ENCODE assay signal across 8 cellular contexts in genomic region chr17:16353702-16354174, GRCh38. TPM values are rescaled to one million over a fixed set of nuclear protein-coding genes. Genes with fewer than 3 reads are reported as not detected.
DNase-seq lines count a peak whose midpoint lies in the region; TF ChIP-seq lines count a peak whose summit lies in the region.

No MANE protein-coding gene starts in this region.

- H3K9me3 ChIP-seq in BE2C, result no peaks in the 10 kb centered on the region
- no peaks in the 10 kb centered on the region for H3K9me3 ChIP-seq in KOPT-K1 (ENCODE audit: insufficient read depth, low read length, poor library complexity, severe bottlenecking)
- no peaks in the 10 kb centered on the region for H3K9me3 ChIP-seq in neural cell (ENCODE audit: low read length)

- TF ChIP-seq RAD21 in neural cell (conservative IDR thresholded peaks at IDR 0.05), result no peak

- no peak for TF ChIP-seq EP300 in neural cell (conservative IDR thresholded peaks at IDR 0.05; ENCODE audit: poor library complexity, severe bottlenecking)

- no peaks in the 10 kb centered on the region for H4K20me1 ChIP-seq in neural cell (ENCODE audit: insufficient read depth)

- peaks cover 10% of the 10 kb centered on the region for H3K36me3 ChIP-seq in BE2C
- H3K36me3 ChIP-seq in KOPT-K1 (ENCODE audit: insufficient read depth, low read length), result peaks cover 5% of the 10 kb centered on the region
- no peaks in the 10 kb centered on the region for H3K36me3 ChIP-seq in neural cell (ENCODE audit: insufficient read depth, low read length)

- peak overlapping the region; percentile 80 for H3K27ac ChIP-seq in KOPT-K1 (ENCODE audit: low read depth, low read length, poor library complexity, severe bottlenecking)
- peak overlapping the region in 34 of 59 donors; percentile 29 to 90 (median 64) for H3K27ac ChIP-seq in dorsolateral prefrontal cortex
- H3K27ac ChIP-seq in neural cell (ENCODE audit: low read length), result peak overlapping the region; percentile 75

- no peaks in the 10 kb centered on the region for H3K9me2 ChIP-seq in neural cell (ENCODE audit: insufficient read depth, low read length)

- peak overlapping the region; percentile 11; the same call in 1 of the 2 replicates for H3K4me3 ChIP-seq in BE2C (ENCODE audit: low read depth, low read length)
- peak overlapping the region in 58 of 59 donors; percentile 24 to 86 (median 74) for H3K4me3 ChIP-seq in dorsolateral prefrontal cortex
- H3K4me3 ChIP-seq in neural cell (ENCODE audit: low read length), result peak overlapping the region; percentile 66

- no peak for TF ChIP-seq CTCF in BE2C (IDR thresholded peaks at IDR 0.05; ENCODE audit: low read depth, low read length)
- peak in 1 of 56 donors; percentile 4 for TF ChIP-seq CTCF in dorsolateral prefrontal cortex (IDR thresholded peaks at IDR 0.05 in 54 of 56, conservative IDR thresholded peaks at IDR 0.05 in 2 of 56; ENCODE audit: low read depth in 1 of 56, partially characterized antibody in 56 of 56)
- TF ChIP-seq CTCF in neural cell (IDR thresholded peaks at IDR 0.05; ENCODE audit: poor library complexity, severe bottlenecking), result no peak

- DNase-seq in BE2C (no peak), dorsolateral prefrontal cortex (no peak), NCI-H82 treated with DMSO at 0.1 percent for 48 hours (lab: John Stamatoyannopoulos, UW; ENCODE audit: unreplicated experiment) (no peak), NCI-H146 (lab: John Stamatoyannopoulos, UW) (no peak), SW 1271 (lab: John Stamatoyannopoulos, UW) (no peak), GM19240 (ENCODE audit: insufficient read length, low spot score) (no peak)

- no peaks in the 10 kb centered on the region for H3K4me1 ChIP-seq in BE2C

- no peak overlapping the region for H3K4me2 ChIP-seq in neural cell (ENCODE audit: low read length)

- intact Hi-C loops in dorsolateral prefrontal cortex (cut with DNase I), result loop anchor here (1.0 to 10.0 kb wide), 2 partner anchors 10 to 139 kb away; partner anchors contain the start of genes NCOR1 (in 2 of the 2) and PIGL (in 2 of the 2)

- H2AFZ ChIP-seq in neural cell (ENCODE audit: low read depth, low read length), result peak overlapping the region; percentile 37

- H3F3A ChIP-seq in neural cell (ENCODE audit: insufficient read depth, low read length, poor library complexity, severe bottlenecking), result peaks cover 5% of the 10 kb centered on the region

- H3K79me2 ChIP-seq in neural cell (replicated peaks; ENCODE audit: insufficient read depth, low read length), result peaks cover 33% of the 10 kb centered on the region

- H3K27me3 ChIP-seq in BE2C (no peaks in the 10 kb centered on the region), dorsolateral prefrontal cortex (no peaks in the 10 kb centered on the region), neural cell (ENCODE audit: insufficient read depth, low read depth, low read length) (no peaks in the 10 kb centered on the region)

- H3K9ac ChIP-seq in neural cell (ENCODE audit: low read length), result peak overlapping the region; percentile 96

TF ChIP-seq in neural cell, 6 proteins besides CTCF, POLR2A, EP300 and RAD21:
- no peak for TF ChIP-seq MXI1 (conservative IDR thresholded peaks at IDR 0.05; ENCODE audit: poor library complexity, severe bottlenecking)
- TF ChIP-seq SMC3 (conservative IDR thresholded peaks at IDR 0.05; ENCODE audit: poor library complexity), result no peak
- TF ChIP-seq POLR2AphosphoS5 (IDR thresholded peaks at IDR 0.05), result no peak
- TF ChIP-seq REST (IDR thresholded peaks at IDR 0.05; ENCODE audit: borderline replicate concordance), result no peak
- TF ChIP-seq TAF1 (IDR thresholded peaks at IDR 0.05; ENCODE audit: low read depth), result no peak
- no peak for TF ChIP-seq EZH2 (IDR thresholded peaks at IDR 0.05; ENCODE audit: borderline replicate concordance, insufficient read depth, low read length, poor library complexity, severe bottlenecking)
TF ChIP-seq in neural cell: peak in this region for 0.

RNA-seq across cellular contexts. Expression of gene CENPV, which starts 0.5 kb away (rescaled TPM):
- 66.5 TPM for polyA plus RNA-seq in BE2C (2012; ENCODE audit: insufficient read depth, insufficient read length, low read depth)
- 10 to 100 TPM; 24.6 to 89.3 (median 51.6) TPM for total RNA-seq in dorsolateral prefrontal cortex
- polyA plus RNA-seq in neural cell, result 291 and 308 TPM in 2 replicates
- 123 and 124 TPM in 2 replicates for polyA minus RNA-seq in neural cell

RNA-seq across cellular contexts. Expression of gene UBB, which starts 27.2 kb away (rescaled TPM):
- 1,644 TPM for polyA plus RNA-seq in BE2C (2012; ENCODE audit: insufficient read depth, insufficient read length, low read depth)
- total RNA-seq in dorsolateral prefrontal cortex, result 1,000 to 10,000 TPM in 119 of 120 experiments, 100 to 1,000 TPM in 1; 963 to 2,431 (median 1,830) TPM
- 2,177 and 2,318 TPM in 2 replicates for polyA plus RNA-seq in neural cell
- polyA minus RNA-seq in neural cell, result 878 and 940 TPM in 2 replicates

Comparison
In these comparisons a context has a peak if more than half of its experiments do, and no peak if none do; other contexts are left out.
1. H3K4me3 ChIP-seq: peak in every context shown above with its lines; median percentile 74 in dorsolateral prefrontal cortex; 66 in neural cell; 11 in BE2C.